In the genomic region with DNA sequence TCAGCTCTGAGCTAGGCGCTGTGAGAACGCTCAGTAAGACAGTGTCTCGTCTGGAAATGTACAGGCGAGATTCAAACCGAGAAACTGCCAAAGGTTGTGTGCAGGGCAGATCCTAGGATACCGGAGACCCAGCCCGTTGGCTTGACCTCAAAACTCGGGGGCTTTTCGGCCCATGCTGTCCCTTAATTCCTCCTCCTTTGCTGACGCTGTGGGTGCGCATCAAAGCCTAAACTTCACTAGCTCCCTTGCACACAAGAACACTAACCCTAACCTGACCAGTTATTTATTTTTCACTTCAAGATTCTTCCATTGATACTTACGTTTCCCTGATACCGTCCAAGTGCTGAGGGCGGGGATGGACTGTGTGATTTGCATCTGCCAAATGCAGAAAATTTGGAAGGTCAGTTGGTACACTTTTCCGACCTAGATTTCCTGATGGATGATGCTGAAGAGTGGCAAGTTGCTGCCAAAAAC, we compare ENCODE assay signal across 8 cellular contexts. TPM values are rescaled to one million over a fixed set of nuclear protein-coding genes. Genes with fewer than 3 reads are reported as not detected.
DNase-seq lines count a peak whose midpoint lies in the region; ATAC-seq and TF ChIP-seq lines count a peak whose summit lies in the region.

No MANE protein-coding gene starts in this region.

- no peak for DNase-seq in CD4-positive, alpha-beta memory T cell
- no peak for DNase-seq in NB4 (ENCODE audit: low read depth)
- no peak for DNase-seq in effector memory CD8-positive, alpha-beta T cell
- no peak for DNase-seq in natural killer cell treated with Interleukin-12 subunit alpha and Interleukin-12 subunit beta and Interleukin-15 and Interleukin-18, amount 100 ng/mL, for 72 hours (ENCODE audit: low spot score)
- no peak for DNase-seq in NCI-H2171 treated with DMSO at 0.1 percent for 48 hours (lab: John Stamatoyannopoulos, UW)
- no peak for DNase-seq in effector CD8-positive, alpha-beta T cell (lab: John Stamatoyannopoulos, UW)
- no peak for DNase-seq in ureter (ENCODE audit: low spot score)

- H3K27me3 ChIP-seq in CD4-positive, alpha-beta memory T cell (ENCODE audit: insufficient read depth, low read length), result no peaks in the 10 kb centered on the region

- CTCF ChIA-PET in CD4-positive, alpha-beta memory T cell (lab: Charles Lee; ENCODE audit: partially characterized antibody), result interaction anchor here (0.9 to 7.3 kb wide), 21 partner anchors 14 to 207 kb away, joined by 3 to 95 read pairs (median 5); partner anchors contain the start of gene NFU1

- peak overlapping the region; percentile 93 to 99 (median 94) for H3K27ac Mint-ChIP-seq in CD4-positive, alpha-beta memory T cell
- peak overlapping the region; percentile 96 to 98 for H3K27ac Mint-ChIP-seq in effector memory CD8-positive, alpha-beta T cell
- H3K27ac Mint-ChIP-seq in natural killer cell treated with Interleukin-12 subunit alpha and Interleukin-12 subunit beta and Interleukin-15 and Interleukin-18, amount 100 ng/mL, for 72 hours, result peak overlapping the region; percentile 87 to 88

- no peak for TF ChIP-seq POLR2A in NB4 (IDR thresholded peaks at IDR 0.05; ENCODE audit: extremely low read depth, insufficient read length)

- peak overlapping the region; percentile 91 to 95 for H3K4me3 ChIP-seq in CD4-positive, alpha-beta memory T cell (ENCODE audit: low read length in 2 of 2)
- peak overlapping the region; percentile 84 for H3K4me3 ChIP-seq in NB4 (ENCODE audit: low read depth, low read length)

- peaks cover 68% of the 10 kb centered on the region for H3K4me1 ChIP-seq in CD4-positive, alpha-beta memory T cell (ENCODE audit: insufficient read depth, low read length)

- ATAC-seq in effector memory CD8-positive, alpha-beta T cell (replicated peaks), result peak; percentile 48
- peak in 1 of 2 donors; percentile 41 for ATAC-seq in natural killer cell treated with Interleukin-12 subunit alpha and Interleukin-12 subunit beta and Interleukin-15 and Interleukin-18, amount 100 ng/mL, for 72 hours
- no peak for ATAC-seq in GM18861 (IDR thresholded peaks at IDR 0.05; ENCODE audit: unreplicated experiment)

- H3K36me3 Mint-ChIP-seq in CD4-positive, alpha-beta memory T cell, result peaks cover 19 to 42% of the 10 kb centered on the region in 2 donors
- peaks cover 38% of the 10 kb centered on the region for H3K36me3 Mint-ChIP-seq in effector memory CD8-positive, alpha-beta T cell (ENCODE audit: insufficient read depth)
- peaks cover 7% of the 10 kb centered on the region for H3K36me3 Mint-ChIP-seq in natural killer cell treated with Interleukin-12 subunit alpha and Interleukin-12 subunit beta and Interleukin-15 and Interleukin-18, amount 100 ng/mL, for 72 hours

- H3K27ac ChIP-seq in CD4-positive, alpha-beta memory T cell (ENCODE audit: low read depth, low read length), result peak overlapping the region; percentile 80

- peak overlapping the region; percentile 84 to 98 (median 92) for H3K4me3 Mint-ChIP-seq in CD4-positive, alpha-beta memory T cell
- H3K4me3 Mint-ChIP-seq in effector memory CD8-positive, alpha-beta T cell, result peak overlapping the region; percentile 88 to 92
- H3K4me3 Mint-ChIP-seq in natural killer cell treated with Interleukin-12 subunit alpha and Interleukin-12 subunit beta and Interleukin-15 and Interleukin-18, amount 100 ng/mL, for 72 hours, result peak overlapping the region; percentile 88

- H3K27me3 Mint-ChIP-seq in CD4-positive, alpha-beta memory T cell, result no peaks in the 10 kb centered on the region
- H3K27me3 Mint-ChIP-seq in effector memory CD8-positive, alpha-beta T cell, result no peaks in the 10 kb centered on the region
- H3K27me3 Mint-ChIP-seq in natural killer cell treated with Interleukin-12 subunit alpha and Interleukin-12 subunit beta and Interleukin-15 and Interleukin-18, amount 100 ng/mL, for 72 hours, result no peaks in the 10 kb centered on the region

- POLR2A ChIA-PET in CD4-positive, alpha-beta memory T cell (lab: Charles Lee; ENCODE audit: partially characterized antibody), result interaction anchor here (0.8 to 9.5 kb wide), 49 partner anchors 8 to 923 kb away, joined by 3 to 217 read pairs (median 7); partner anchors contain the start of genes ANXA4, C2orf42, GMCL1 and MXD1

- H3K36me3 ChIP-seq in CD4-positive, alpha-beta memory T cell (ENCODE audit: insufficient read depth, low read length), result no peaks in the 10 kb centered on the region

- H3K9me3 ChIP-seq in CD4-positive, alpha-beta memory T cell (ENCODE audit: control insufficient read depth in 1 of 2, low read length in 2 of 2), result no peaks in the 10 kb centered on the region

- TF ChIP-seq CTCF in NB4 (IDR thresholded peaks at IDR 0.05; ENCODE audit: low read depth, low read length), result no peak

- H3K4me1 Mint-ChIP-seq in CD4-positive, alpha-beta memory T cell, result peaks cover 46 to 69% (median 55%) of the 10 kb centered on the region in 4 donors
- H3K4me1 Mint-ChIP-seq in effector memory CD8-positive, alpha-beta T cell (ENCODE audit: low read depth in 2 of 2), result peaks cover 57 to 63% of the 10 kb centered on the region in 2 donors
- H3K4me1 Mint-ChIP-seq in natural killer cell treated with Interleukin-12 subunit alpha and Interleukin-12 subunit beta and Interleukin-15 and Interleukin-18, amount 100 ng/mL, for 72 hours (ENCODE audit: low read depth in 2 of 2), result peaks cover 60 to 70% of the 10 kb centered on the region in 2 donors

- intact Hi-C loops in CD4-positive, alpha-beta memory T cell (cut with micrococcal nuclease), result loop anchor here (1.0 to 10.0 kb wide), 7 partner anchors 16 to 260 kb away; partner anchors contain the start of genes GFPT1, GMCL1 and NFU1

- no peaks in the 10 kb centered on the region for H3K9me3 Mint-ChIP-seq in CD4-positive, alpha-beta memory T cell
- no peaks in the 10 kb centered on the region for H3K9me3 Mint-ChIP-seq in effector memory CD8-positive, alpha-beta T cell
- no peaks in the 10 kb centered on the region for H3K9me3 Mint-ChIP-seq in natural killer cell treated with Interleukin-12 subunit alpha and Interleukin-12 subunit beta and Interleukin-15 and Interleukin-18, amount 100 ng/mL, for 72 hours

RNA-seq across cellular contexts. Expression of gene AAK1, which starts 1.0 kb away (rescaled TPM):
- total RNA-seq in CD4-positive, alpha-beta memory T cell, result 100 to 1,000 TPM; 220 to 225 TPM
- 100 to 1,000 TPM in 1 of 2 donors, 10 to 100 TPM in 1; 27.6 to 129 TPM for polyA plus RNA-seq in CD4-positive, alpha-beta memory T cell
- total RNA-seq in natural killer cell treated with Interleukin-12 subunit alpha and Interleukin-12 subunit beta and Interleukin-15 and Interleukin-18, amount 100 ng/mL, for 72 hours, result 100 to 1,000 TPM in 1 of 2 donors, 10 to 100 TPM in 1; 97.1 to 114 TPM
- total RNA-seq in ureter, result 97.0 TPM
